8 cellular contexts compared by ENCODE assay signal in the genomic region with DNA sequence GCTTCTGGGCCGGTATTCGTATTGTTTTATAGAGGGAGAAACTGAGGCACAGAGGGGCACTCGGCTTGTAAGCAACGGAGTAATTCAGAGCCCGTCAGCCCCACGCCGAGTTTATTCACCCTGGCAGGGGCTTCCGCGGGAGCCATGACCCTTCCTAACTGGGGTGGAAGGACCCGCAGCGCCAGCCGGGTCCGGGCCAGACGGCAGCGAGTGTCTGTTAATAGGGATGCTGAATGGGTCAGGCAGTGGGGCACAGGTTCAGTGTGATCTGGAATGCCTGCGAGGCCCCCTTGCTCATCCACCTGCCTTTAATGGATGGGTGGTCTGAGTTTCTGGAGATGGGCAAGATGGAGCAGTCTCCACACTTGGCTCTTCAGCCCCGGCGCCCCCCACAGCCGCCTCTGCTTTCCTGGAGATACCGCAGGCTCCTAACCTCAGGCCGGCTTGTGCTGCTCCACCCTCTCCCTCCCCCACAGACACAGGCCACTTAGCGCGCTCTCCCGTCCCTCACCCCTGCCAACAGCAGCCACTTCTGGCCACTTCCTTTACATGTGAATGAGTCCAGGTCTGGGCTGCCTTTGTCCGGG.
DNase-seq lines count a peak whose midpoint lies in the region; ATAC-seq and TF ChIP-seq lines count a peak whose summit lies in the region.

No MANE protein-coding gene starts in this region.

- H3K27ac ChIP-seq in CD4-positive, alpha-beta memory T cell (ENCODE audit: low read depth, low read length): peak overlapping the region; percentile 36
- H3K27ac ChIP-seq in GM23248: no peak overlapping the region

- peaks cover 46% of the 10 kb centered on the region for H3K4me1 ChIP-seq in CD4-positive, alpha-beta memory T cell (ENCODE audit: insufficient read depth, low read length)
- H3K4me1 ChIP-seq in GM23248 (ENCODE audit: insufficient read depth): no peaks in the 10 kb centered on the region

- CTCF ChIA-PET in CD4-positive, alpha-beta memory T cell (lab: Charles Lee; ENCODE audit: partially characterized antibody): no interaction called here

- 79 to 80% methylated on average over 25 of the region's 25 CpGs for WGBS in GM23248 (ENCODE audit: low coverage in 1 of 2, low lambda C conversion rate in 2 of 2, missing lambda C conversion rate in 2 of 2), 2 experiments

- no peak overlapping the region for H3K9ac ChIP-seq in GM23248

- H3K4me3 ChIP-seq in CD4-positive, alpha-beta memory T cell (ENCODE audit: low read length in 2 of 2): peak overlapping the region in 1 of 2 donors; percentile 52
- H3K4me3 ChIP-seq in GM23248: no peak overlapping the region

- H3K9me3 ChIP-seq in CD4-positive, alpha-beta memory T cell (ENCODE audit: control insufficient read depth in 1 of 2, low read length in 2 of 2): no peaks in the 10 kb centered on the region
- H3K9me3 ChIP-seq in GM23248 (ENCODE audit: low read depth): no peaks in the 10 kb centered on the region

- H2AFZ ChIP-seq in GM23248: no peak overlapping the region

- peaks cover 0 to 7% of the 10 kb centered on the region in 2 donors for H3K36me3 Mint-ChIP-seq in CD4-positive, alpha-beta memory T cell
- peaks cover 12% of the 10 kb centered on the region for H3K36me3 Mint-ChIP-seq in dendritic cell treated with granulocyte-macrophage colony-stimulating factor and Interleukin-4, amounts not matched to agents 40 ng/mL and 50 ng/mL, for 4 days (ENCODE audit: low read depth)
- H3K36me3 Mint-ChIP-seq in natural killer cell: no peaks in the 10 kb centered on the region

- no peak for TF ChIP-seq CTCF in natural killer cell (IDR thresholded peaks at IDR 0.05)
- no peak for TF ChIP-seq CTCF in omental fat pad (IDR thresholded peaks at IDR 0.05)

- no peaks in the 10 kb centered on the region for H3K36me3 ChIP-seq in CD4-positive, alpha-beta memory T cell (ENCODE audit: insufficient read depth, low read length)
- no peaks in the 10 kb centered on the region for H3K36me3 ChIP-seq in GM23248 (ENCODE audit: low read depth)

- H3K9me3 Mint-ChIP-seq in CD4-positive, alpha-beta memory T cell: peaks cover 0 to 4% (median 0%) of the 10 kb centered on the region in 8 donors
- no peaks in the 10 kb centered on the region for H3K9me3 Mint-ChIP-seq in dendritic cell treated with granulocyte-macrophage colony-stimulating factor and Interleukin-4, amounts not matched to agents 40 ng/mL and 50 ng/mL, for 4 days
- H3K9me3 Mint-ChIP-seq in natural killer cell: no peaks in the 10 kb centered on the region

- no peaks in the 10 kb centered on the region for H3K27me3 ChIP-seq in CD4-positive, alpha-beta memory T cell (ENCODE audit: insufficient read depth, low read length)
- H3K27me3 ChIP-seq in GM23248 (replicated peaks; ENCODE audit: insufficient read depth): peaks cover 54% of the 10 kb centered on the region

- no peaks in the 10 kb centered on the region; the same call in 1 of the 2 replicates for H3F3A ChIP-seq in GM23248 (ENCODE audit: insufficient read depth)

- intact Hi-C loops in CD4-positive, alpha-beta memory T cell (cut with micrococcal nuclease): loop anchor here (5.0 to 10.0 kb wide), 2 partner anchors 40 to 592 kb away; partner anchors contain the start of gene CDC14B
- intact Hi-C loops in dendritic cell treated with granulocyte-macrophage colony-stimulating factor and Interleukin-4, amounts not matched to agents 40 ng/mL and 50 ng/mL, for 4 days (cut with micrococcal nuclease): loop anchor here (5.0 to 10.0 kb wide), 2 partner anchors 40 to 192 kb away; no protein-coding TSS in a partner anchor
- intact Hi-C loops in natural killer cell (cut with micrococcal nuclease): loop anchor here (1.0 to 5.0 kb wide), 5 partner anchors 13 to 510 kb away; no protein-coding TSS in a partner anchor

- POLR2A ChIA-PET in CD4-positive, alpha-beta memory T cell (lab: Charles Lee; ENCODE audit: partially characterized antibody): interaction anchor here (1.1 kb wide), 1 partner anchor 14 kb away, joined by 5 read pairs; no protein-coding TSS in a partner anchor

- H3K4me3 Mint-ChIP-seq in CD4-positive, alpha-beta memory T cell: peak overlapping the region; percentile 76 to 96 (median 88)
- peak overlapping the region; percentile 35 for H3K4me3 Mint-ChIP-seq in dendritic cell treated with granulocyte-macrophage colony-stimulating factor and Interleukin-4, amounts not matched to agents 40 ng/mL and 50 ng/mL, for 4 days
- H3K4me3 Mint-ChIP-seq in natural killer cell: peak overlapping the region; percentile 93

- H4K20me1 ChIP-seq in GM23248 (ENCODE audit: insufficient read depth): no peaks in the 10 kb centered on the region; the same call in 1 of the 2 replicates

- H3K4me1 Mint-ChIP-seq in CD4-positive, alpha-beta memory T cell: peaks cover 31 to 76% (median 54%) of the 10 kb centered on the region in 4 donors
- H3K4me1 Mint-ChIP-seq in dendritic cell treated with granulocyte-macrophage colony-stimulating factor and Interleukin-4, amounts not matched to agents 40 ng/mL and 50 ng/mL, for 4 days (ENCODE audit: low read depth): peaks cover 41% of the 10 kb centered on the region
- H3K4me1 Mint-ChIP-seq in natural killer cell: peaks cover 71 to 84% of the 10 kb centered on the region in 2 donors

- no peaks in the 10 kb centered on the region for H3K9me2 ChIP-seq in GM23248 (ENCODE audit: insufficient read depth)

- H3K79me2 ChIP-seq in GM23248 (ENCODE audit: insufficient read depth): no peaks in the 10 kb centered on the region

- H3K27ac Mint-ChIP-seq in CD4-positive, alpha-beta memory T cell: peak overlapping the region; percentile 73 to 93 (median 87)
- peak overlapping the region; percentile 49 for H3K27ac Mint-ChIP-seq in dendritic cell treated with granulocyte-macrophage colony-stimulating factor and Interleukin-4, amounts not matched to agents 40 ng/mL and 50 ng/mL, for 4 days
- peak overlapping the region; percentile 92 to 99 for H3K27ac Mint-ChIP-seq in natural killer cell

- peaks cover 4 to 10% of the 10 kb centered on the region in 2 donors for H3K27me3 Mint-ChIP-seq in CD4-positive, alpha-beta memory T cell
- H3K27me3 Mint-ChIP-seq in dendritic cell treated with granulocyte-macrophage colony-stimulating factor and Interleukin-4, amounts not matched to agents 40 ng/mL and 50 ng/mL, for 4 days: peaks cover 82% of the 10 kb centered on the region
- H3K27me3 Mint-ChIP-seq in natural killer cell (ENCODE audit: low read depth in 2 of 2): peaks cover 0 to 5% of the 10 kb centered on the region in 2 donors

- in situ Hi-C loops in GM23248 (cut with MboI): no loop called here

- DNase-seq in CD4-positive, alpha-beta memory T cell: no peak
- DNase-seq in NCI-H2227 treated with DMSO at 0.1 percent for 48 hours (lab: John Stamatoyannopoulos, UW) (peak; percentile 43), natural killer cell (peak; percentile 43), NCI-H2081 (lab: John Stamatoyannopoulos, UW) (no peak), omental fat pad (ENCODE audit: low spot score) (no peak), COLO829 (ENCODE audit: low spot score) (no peak), GM23248 (no peak)

- peak in 2 of 3 donors; percentile 25 to 34 for ATAC-seq in natural killer cell
- no peak for ATAC-seq in omental fat pad (ENCODE audit: low FRiP score)

- H3K4me2 ChIP-seq in GM23248 (ENCODE audit: unreplicated experiment): no peak overlapping the region

Comparison
In these comparisons a context has a peak if more than half of its experiments do, and no peak if none do; other contexts are left out.
1. DNase-seq: peak in NCI-H2227 treated with DMSO at 0.1 percent for 48 hours (single experiment) and natural killer cell (single experiment); none in CD4-positive, alpha-beta memory T cell (0 of 5), NCI-H2081 (0 of 2), omental fat pad (single experiment), COLO829 (single experiment) and GM23248 (single experiment).
2. H3K4me3 Mint-ChIP-seq: peak in every context shown above with its lines; median percentile 93 in natural killer cell; 88 in CD4-positive, alpha-beta memory T cell; 35 in dendritic cell treated with granulocyte-macrophage colony-stimulating factor and Interleukin-4, amounts not matched to agents 40 ng/mL and 50 ng/mL, for 4 days.
3. Peak in every context shown above with its lines, with median percentiles within 50 percentile points of each other: H3K27ac Mint-ChIP-seq.